Comparison of ENCODE assay signal across 11 cellular contexts in genomic region chr2:6310186-6310909, GRCh38.
DNase-seq lines count a peak whose midpoint lies in the region; ATAC-seq and TF ChIP-seq lines count a peak whose summit lies in the region.
"Had no signal": no experiment of that assay in that cellular context is flagged by ENCODE, and none has a peak within 500 bp of the region (broad histone marks: within the 10 kb centered on the region; RNA-seq: fewer than 3 reads in every experiment).

No MANE protein-coding gene starts in this region.

- H3F3A ChIP-seq in neural progenitor cell (ENCODE audit: low read depth) = no peaks in the 10 kb centered on the region

- no peak for TF ChIP-seq CTCF in neural progenitor cell (IDR thresholded peaks at IDR 0.05)

- no peak overlapping the region for H3K9ac ChIP-seq in neural progenitor cell
- H3K9ac ChIP-seq: parathyroid adenoma had no signal

- DNase-seq in NCI-H187 treated with DMSO at 0.1 percent for 48 hours (lab: John Stamatoyannopoulos, UW) = peak; percentile 86
- DNase-seq in neural progenitor cell (ENCODE audit: low spot score) = no peak
- DNase-seq in Ammon's horn (ENCODE audit: low spot score) = no peak
- DNase-seq in Right ventricle myocardium inferior (ENCODE audit: missing footprints) = no peak
- no peak for DNase-seq in stimulated activated naive CD4-positive, alpha-beta T cell treated with Interleukin-2 at 50 U/mL for 16 hours (lab: John Stamatoyannopoulos, UW)
- DNase-seq: activated naive CD4-positive, alpha-beta T cell treated with Interleukin-2 at 50 U/mL for 16 hours; effector memory CD8-positive, alpha-beta T cell; T1000 had no signal

- H3K36me3 Mint-ChIP-seq in neural progenitor cell = no peaks in the 10 kb centered on the region

- peak overlapping the region; percentile 83 for H2AFZ ChIP-seq in neural progenitor cell (replicated peaks)
- H2AFZ ChIP-seq: parathyroid adenoma had no signal

- H3K9me3 ChIP-seq in neural progenitor cell (ENCODE audit: low read depth) = no peaks in the 10 kb centered on the region

- peaks cover 11% of the 10 kb centered on the region for H3K4me1 ChIP-seq in neural progenitor cell
- H3K4me1 ChIP-seq: parathyroid adenoma had no signal

- H3K27ac Mint-ChIP-seq in neural progenitor cell = peak overlapping the region; percentile 39
- H3K27ac Mint-ChIP-seq: effector memory CD8-positive, alpha-beta T cell had no signal

- no peak overlapping the region for H3K4me3 ChIP-seq in neural progenitor cell

- H3K79me2 ChIP-seq in neural progenitor cell (ENCODE audit: low read depth) = no peaks in the 10 kb centered on the region
- H3K79me2 ChIP-seq: parathyroid adenoma had no signal

- H3K27ac ChIP-seq in neural progenitor cell = no peak overlapping the region
- H3K27ac ChIP-seq: parathyroid adenoma had no signal

- no peaks in the 10 kb centered on the region for H3K36me3 ChIP-seq in neural progenitor cell

- H4K20me1 ChIP-seq in neural progenitor cell (ENCODE audit: low read depth) = no peaks in the 10 kb centered on the region

- no peaks in the 10 kb centered on the region for H3K27me3 ChIP-seq in neural progenitor cell

- intact Hi-C loops in Right ventricle myocardium inferior (cut with DNase I) = no loop called here

- H3K4me2 ChIP-seq in neural progenitor cell = no peak overlapping the region

- H3K27me3 Mint-ChIP-seq in neural progenitor cell (ENCODE audit: insufficient read depth, low read depth) = no peaks in the 10 kb centered on the region
- H3K27me3 Mint-ChIP-seq: effector memory CD8-positive, alpha-beta T cell had no signal

- peaks cover 4% of the 10 kb centered on the region for H3K9me3 Mint-ChIP-seq in neural progenitor cell

- no peak overlapping the region for H3K4me3 Mint-ChIP-seq in neural progenitor cell
- H3K4me3 Mint-ChIP-seq: effector memory CD8-positive, alpha-beta T cell had no signal

- peak; percentile 28 for ATAC-seq in GM19397 (IDR thresholded peaks at IDR 0.05; ENCODE audit: unreplicated experiment)
- ATAC-seq in HG02938 (IDR thresholded peaks at IDR 0.05; ENCODE audit: unreplicated experiment) = peak; percentile 9
- ATAC-seq in Right ventricle myocardium inferior = no peak
- ATAC-seq: effector memory CD8-positive, alpha-beta T cell had no signal

- H3K4me1 Mint-ChIP-seq in neural progenitor cell = peaks cover 34% of the 10 kb centered on the region
